In genomic region chr14:21103165-21103709, GRCh38 we compare ENCODE assay signal across 8 cellular contexts. TPM values are rescaled to one million over a fixed set of nuclear protein-coding genes. Genes with fewer than 3 reads are reported as not detected.
DNase-seq lines count a peak whose midpoint lies in the region; ATAC-seq and TF ChIP-seq lines count a peak whose summit lies in the region.

No MANE protein-coding gene starts in this region.

- TF ChIP-seq POLR2A in stomach (IDR thresholded peaks at IDR 0.05), result no peak

- no peak for TF ChIP-seq EP300 in stomach (IDR thresholded peaks at IDR 0.05)

- POLR2A ChIA-PET in T-cell (lab: Charles Lee), result interaction anchor here (1.0 to 1.3 kb wide), 3 partner anchors 9 to 35 kb away, joined by 3 to 6 read pairs (median 4); no protein-coding TSS in a partner anchor

- peak overlapping the region; percentile 76 to 88 (median 82) for H3K4me3 Mint-ChIP-seq in T-cell

- H3K27me3 Mint-ChIP-seq in T-cell, result peaks cover 0 to 1% of the 10 kb centered on the region in 2 donors

- WGBS in right cardiac atrium, result 2% methylated on average over 15 of the region's 15 CpGs
- 0 to 2% (median 1%) methylated on average over 15 of the region's 15 CpGs for WGBS in stomach, 5 donors

- no peaks in the 10 kb centered on the region for H3K36me3 ChIP-seq in stomach

- no peak for ATAC-seq in T-cell (replicated peaks in 1 of 4)
- ATAC-seq in right cardiac atrium, result no peak

- peaks cover 24 to 33% (median 32%) of the 10 kb centered on the region in 3 donors for H3K4me1 Mint-ChIP-seq in T-cell

- H3K4me3 ChIP-seq in right cardiac atrium (ENCODE audit: low read length), result peak overlapping the region; percentile 9
- peak overlapping the region; percentile 62 to 71 (median 66) for H3K4me3 ChIP-seq in stomach

- H3K27ac ChIP-seq in right cardiac atrium (ENCODE audit: low read length), result no peak overlapping the region
- peak overlapping the region; percentile 93 to 99 (median 97) for H3K27ac ChIP-seq in stomach

- H3K4me1 ChIP-seq in right cardiac atrium (ENCODE audit: control insufficient read depth, insufficient read depth, low read length) (no peaks in the 10 kb centered on the region), stomach (peaks cover 27 to 73% (median 52%) of the 10 kb centered on the region in 4 donors)

- TF ChIP-seq CTCF in stomach (IDR thresholded peaks at IDR 0.05), result peak in 2 of 7 experiments; percentile 67 to 84

- intact Hi-C loops in right cardiac atrium (cut with DNase I) (no loop called here), stomach (cut with DNase I; ENCODE audit: low total_unique reads) (no loop called here), posterior vena cava (cut with DNase I) (no loop called here)

- peak; percentile 83 for DNase-seq in SKM-1 treated with dmso at 0.1 percent for 144 hours (lab: John Stamatoyannopoulos, UW; ENCODE audit: unreplicated experiment)
- no peak for DNase-seq in SKM-1 (lab: John Stamatoyannopoulos, UW; ENCODE audit: unreplicated experiment)
- DNase-seq in T-cell, result no peak
- DNase-seq in right cardiac atrium, result no peak
- no peak for DNase-seq in stomach
- DNase-seq in stimulated activated CD4-positive, alpha-beta T cell treated with anti-CD3 and anti-CD28 coated beads, Interleukin-12 subunit alpha, Interleukin-12 subunit beta, amount 100 ng/mL, for 4 hours, result no peak
- DNase-seq in DMS53 (lab: John Stamatoyannopoulos, UW), result no peak
- DNase-seq in posterior vena cava (ENCODE audit: low spot score), result no peak

- H3K27me3 ChIP-seq in right cardiac atrium (ENCODE audit: control insufficient read depth, insufficient read depth) (no peaks in the 10 kb centered on the region), stomach (no peaks in the 10 kb centered on the region)

- no peaks in the 10 kb centered on the region for H3K36me3 Mint-ChIP-seq in T-cell

- peak overlapping the region; percentile 80 to 92 for H3K27ac Mint-ChIP-seq in T-cell

- no peaks in the 10 kb centered on the region for H3K9me3 Mint-ChIP-seq in T-cell

- CTCF ChIA-PET in T-cell (lab: Charles Lee), result interaction anchor here (0.8 to 7.0 kb wide), 14 partner anchors 9 to 642 kb away, joined by 3 to 111 read pairs (median 10); partner anchors contain the start of gene PIP4P1 (in 1 of the 2)

- H3K9me3 ChIP-seq in right cardiac atrium (ENCODE audit: control insufficient read depth, low read length), result no peaks in the 10 kb centered on the region
- H3K9me3 ChIP-seq in stomach, result no peaks in the 10 kb centered on the region

RNA-seq across cellular contexts. Expression of gene TMEM253, which starts 2.4 kb away (rescaled TPM):
- total RNA-seq in T-cell (under 1 TPM in 1 of 5 donors, not detected in 4; 0.49 TPM), right cardiac atrium (under 1 TPM; 0.28 to 0.63 (median 0.29) TPM), stomach (1 to 10 TPM in 2 of 5 donors, under 1 TPM in 1, not detected in 2; 0.43 to 8.1 (median 1.1) TPM), posterior vena cava (not detected)
- polyA plus RNA-seq in right cardiac atrium (0.57 TPM), stomach (1 to 10 TPM in 2 of 3 donors, under 1 TPM in 1; 0.56 to 1.7 (median 1.1) TPM)

RNA-seq across cellular contexts. Expression of gene ZNF219, which starts 4.8 kb away (rescaled TPM):
- total RNA-seq in T-cell (10 to 100 TPM in 1 of 5 donors, 1 to 10 TPM in 4; 7.2 to 12.4 (median 8.1) TPM), right cardiac atrium (10 to 100 TPM; 49.1 to 62.4 (median 56.1) TPM), stomach (100 to 1,000 TPM in 1 of 5 donors, 10 to 100 TPM in 4; 11.4 to 240 (median 27.8) TPM), posterior vena cava (10 to 100 TPM; 27.0 to 37.6 TPM)
- polyA plus RNA-seq in right cardiac atrium (68.6 TPM), stomach (10 to 100 TPM; 15.4 to 28.4 (median 22.6) TPM)

RNA-seq across cellular contexts. Expression of gene ARHGEF40, which starts 33.1 kb away (rescaled TPM):
- total RNA-seq in T-cell (1 to 10 TPM in 2 of 5 donors, under 1 TPM in 3; 0.39 to 3.3 (median 0.85) TPM), right cardiac atrium (10 to 100 TPM; 19.8 to 25.8 (median 21.0) TPM), stomach (100 to 1,000 TPM in 1 of 5 donors, 10 to 100 TPM in 4; 31.9 to 171 (median 36.7) TPM), posterior vena cava (10 to 100 TPM; 41.4 to 48.6 TPM)
- polyA plus RNA-seq in right cardiac atrium (15.1 TPM), stomach (10 to 100 TPM; 11.0 to 18.9 (median 18.5) TPM)

RNA-seq across cellular contexts. Expression of gene RNASE8, which starts 45.6 kb away (rescaled TPM):
- total RNA-seq in T-cell (not detected), right cardiac atrium (not detected), stomach (not detected), posterior vena cava (not detected)
- polyA plus RNA-seq in right cardiac atrium (not detected), stomach (not detected)

RNA-seq across cellular contexts. Expression of gene OR5AU1, which starts 52.6 kb away (rescaled TPM):
- total RNA-seq in T-cell (not detected), right cardiac atrium (not detected), stomach (under 1 TPM in 1 of 5 donors, not detected in 4; under 0.01 TPM), posterior vena cava (not detected)
- polyA plus RNA-seq in right cardiac atrium (not detected), stomach (not detected)

Comparison
In these comparisons a context has a peak if more than half of its experiments do, and no peak if none do; other contexts are left out.
1. RNA of gene ARHGEF40, which starts 33.1 kb away (total RNA-seq): 41.4 to 48.6 TPM in posterior vena cava, 31.9 to 171 TPM in stomach and 19.8 to 25.8 TPM in right cardiac atrium; 0.39 to 3.3 TPM in T-cell; every median in the first group is over 4 times any median in the second.